ENCODE assay signal across 12 cellular contexts in genomic region chr10:46579378-46579777, GRCh38. TPM values are rescaled to one million over a fixed set of nuclear protein-coding genes. Genes with fewer than 3 reads are reported as not detected.
"Had no signal": no experiment of that assay in that cellular context is flagged by ENCODE, and none has a peak within 500 bp of the region (broad histone marks: within the 10 kb centered on the region; RNA-seq: fewer than 3 reads in every experiment).

No MANE protein-coding gene starts in this region.

RNA-seq across cellular contexts. Expression of gene GPRIN2, which starts 22.9 kb away (rescaled TPM):
- total RNA-seq: activated CD4-positive, alpha-beta memory T cell treated with anti-CD3 and anti-CD28 coated beads for 36 hours; activated CD4-positive, alpha-beta T cell treated with anti-CD3 and anti-CD28 coated beads for 36 hours; activated CD8-positive, alpha-beta memory T cell treated with anti-CD3 and anti-CD28 coated beads for 36 hours; activated CD8-positive, alpha-beta T cell treated with anti-CD3 and anti-CD28 coated beads for 36 hours; activated naive CD4-positive, alpha-beta T cell treated with anti-CD3 and anti-CD28 coated beads for 36 hours; activated naive CD4-positive, alpha-beta T cell treated with anti-CD3 and anti-CD28 coated beads, Interleukin-2, amount 50 U/mL, for 72 hours; activated naive CD8-positive, alpha-beta T cell treated with anti-CD3 and anti-CD28 coated beads for 36 hours; activated T-cell treated with anti-CD3 and anti-CD28 coated beads, Interleukin-2, amount 50 U/mL, for 4 hours; activated T-cell treated with anti-CD3 and anti-CD28 coated beads, Interleukin-2, amount 50 U/mL, for 72 hours; activated T-helper 1 cell treated with anti-CD3 and anti-CD28 coated beads, Interleukin-12 subunit alpha, Interleukin-12 subunit beta, Interleukin-2, Interleukin-4 antibody, amounts not matched to agents 30 ng/mL and 10 ng/mL and 1 ng/mL, durations not matched to agents 14 hours and 24 hours and 36 hours; activated T-helper 17 cell treated with anti-CD3 and anti-CD28 coated beads, Interleukin-2, amount 50 U/mL, for 72 hours; cardiac septum had no signal
